ENCODE assay signal across 1 cellular context in the genomic region with DNA sequence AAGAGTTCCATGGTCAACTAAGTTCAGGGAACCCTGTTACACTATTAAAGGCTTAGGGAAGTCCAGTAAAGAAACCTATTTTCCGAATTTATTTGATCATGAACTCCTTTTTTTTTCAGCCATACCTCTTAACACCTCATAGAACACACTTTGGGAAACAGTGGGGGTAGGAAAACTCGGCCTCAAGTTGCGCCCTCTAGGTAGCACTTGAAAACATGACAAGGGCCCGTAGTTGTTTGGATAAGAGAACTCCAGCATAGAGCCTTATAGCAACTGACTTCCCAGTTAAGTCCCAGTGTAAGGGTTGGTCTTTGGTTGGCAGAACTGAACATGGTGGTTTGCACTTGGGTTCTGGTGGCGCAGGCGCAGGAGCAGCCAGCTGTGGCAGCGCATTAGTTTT.
TF ChIP-seq lines count a peak whose summit lies in the region.

No MANE protein-coding gene starts in this region.

TF ChIP-seq in K562, 482 proteins besides CTCF, POLR2A, EP300 and RAD21:
- TF ChIP-seq ZNF764 (CRISPR knock-in tag; IDR thresholded peaks at IDR 0.05; ENCODE audit: low read depth) (no peak), DACH1 (IDR thresholded peaks at IDR 0.05; ENCODE audit: partially characterized antibody) (no peak)
- TF ChIP-seq, protein P1, sequence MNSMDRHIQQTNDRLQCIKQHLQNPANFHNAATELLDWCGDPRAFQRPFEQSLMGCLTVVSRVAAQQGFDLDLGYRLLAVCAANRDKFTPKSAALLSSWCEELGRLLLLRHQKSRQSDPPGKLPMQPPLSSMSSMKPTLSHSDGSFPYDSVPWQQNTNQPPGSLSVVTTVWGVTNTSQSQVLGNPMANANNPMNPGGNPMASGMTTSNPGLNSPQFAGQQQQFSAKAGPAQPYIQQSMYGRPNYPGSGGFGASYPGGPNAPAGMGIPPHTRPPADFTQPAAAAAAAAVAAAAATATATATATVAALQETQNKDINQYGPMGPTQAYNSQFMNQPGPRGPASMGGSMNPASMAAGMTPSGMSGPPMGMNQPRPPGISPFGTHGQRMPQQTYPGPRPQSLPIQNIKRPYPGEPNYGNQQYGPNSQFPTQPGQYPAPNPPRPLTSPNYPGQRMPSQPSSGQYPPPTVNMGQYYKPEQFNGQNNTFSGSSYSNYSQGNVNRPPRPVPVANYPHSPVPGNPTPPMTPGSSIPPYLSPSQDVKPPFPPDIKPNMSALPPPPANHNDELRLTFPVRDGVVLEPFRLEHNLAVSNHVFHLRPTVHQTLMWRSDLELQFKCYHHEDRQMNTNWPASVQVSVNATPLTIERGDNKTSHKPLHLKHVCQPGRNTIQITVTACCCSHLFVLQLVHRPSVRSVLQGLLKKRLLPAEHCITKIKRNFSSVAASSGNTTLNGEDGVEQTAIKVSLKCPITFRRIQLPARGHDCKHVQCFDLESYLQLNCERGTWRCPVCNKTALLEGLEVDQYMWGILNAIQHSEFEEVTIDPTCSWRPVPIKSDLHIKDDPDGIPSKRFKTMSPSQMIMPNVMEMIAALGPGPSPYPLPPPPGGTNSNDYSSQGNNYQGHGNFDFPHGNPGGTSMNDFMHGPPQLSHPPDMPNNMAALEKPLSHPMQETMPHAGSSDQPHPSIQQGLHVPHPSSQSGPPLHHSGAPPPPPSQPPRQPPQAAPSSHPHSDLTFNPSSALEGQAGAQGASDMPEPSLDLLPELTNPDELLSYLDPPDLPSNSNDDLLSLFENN (IDR thresholded peaks at IDR 0.05; ENCODE audit: low read depth in 2 of 2, low read length in 2 of 2) = no peak
- TF ChIP-seq, protein P2, sequence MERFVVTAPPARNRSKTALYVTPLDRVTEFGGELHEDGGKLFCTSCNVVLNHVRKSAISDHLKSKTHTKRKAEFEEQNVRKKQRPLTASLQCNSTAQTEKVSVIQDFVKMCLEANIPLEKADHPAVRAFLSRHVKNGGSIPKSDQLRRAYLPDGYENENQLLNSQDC (CRISPR knock-in tag; IDR thresholded peaks at IDR 0.05) = no peak
